In genomic region chr6:21371676-21372161, GRCh38 we compare ENCODE assay signal across 11 cellular contexts.
DNase-seq lines count a peak whose midpoint lies in the region; ATAC-seq and TF ChIP-seq lines count a peak whose summit lies in the region.
"Had no signal": no experiment of that assay in that cellular context is flagged by ENCODE, and none has a peak within 500 bp of the region (broad histone marks: within the 10 kb centered on the region; RNA-seq: fewer than 3 reads in every experiment).

No MANE protein-coding gene starts in this region.

- H4K20me1 ChIP-seq in HCT116 (ENCODE audit: insufficient read depth) (no peaks in the 10 kb centered on the region), hepatocyte (ENCODE audit: insufficient read depth, poor library complexity, severe bottlenecking) (no peaks in the 10 kb centered on the region), smooth muscle cell (ENCODE audit: low read depth) (no peaks in the 10 kb centered on the region)

- H3K9me2 ChIP-seq in HCT116 (ENCODE audit: insufficient read depth) = no peaks in the 10 kb centered on the region
- no peaks in the 10 kb centered on the region for H3K9me2 ChIP-seq in hepatocyte (replicated peaks; ENCODE audit: insufficient read depth)

- CTCF ChIA-PET in HCT116 (lab: Charles Lee) = interaction anchor here (0.6 kb wide), 1 partner anchor 217 kb away, joined by 4 read pairs; no protein-coding TSS in a partner anchor
- CTCF ChIA-PET in HEK293T (lab: Yijun Ruan, JAX) = no interaction called here

- H3K79me2 ChIP-seq in HCT116 (ENCODE audit: insufficient read depth, low read length) = no peaks in the 10 kb centered on the region
- H3K79me2 ChIP-seq in hepatocyte = no peaks in the 10 kb centered on the region
- H3K79me2 ChIP-seq in smooth muscle cell (ENCODE audit: low read depth) = no peaks in the 10 kb centered on the region

- H3K27me3 ChIP-seq in HCT116 (ENCODE audit: insufficient read depth, low read length) (no peaks in the 10 kb centered on the region), hepatocyte (no peaks in the 10 kb centered on the region), smooth muscle cell (ENCODE audit: low read depth) (peaks cover 9% of the 10 kb centered on the region), dorsolateral prefrontal cortex (no peaks in the 10 kb centered on the region)

- peaks cover 11 to 19% of the 10 kb centered on the region in 2 experiments for H3K4me1 ChIP-seq in HCT116 (ENCODE audit: control insufficient read depth in 1 of 2, insufficient read depth in 2 of 2, low read length in 2 of 2)
- peaks cover 10% of the 10 kb centered on the region for H3K4me1 ChIP-seq in hepatocyte (ENCODE audit: insufficient read depth)
- peaks cover 14% of the 10 kb centered on the region for H3K4me1 ChIP-seq in smooth muscle cell (ENCODE audit: low read depth)

- no TSS peak for BruUV-seq in HCT116 (replicated peaks; lab: Mats Ljungman, UMichigan)

- peak overlapping the region; percentile 12; the same call in 1 of the 2 replicates for H3K27ac ChIP-seq in HCT116 (ENCODE audit: low read depth, low read length)
- H3K27ac ChIP-seq in hepatocyte = peak overlapping the region; percentile 50
- H3K27ac ChIP-seq in smooth muscle cell (ENCODE audit: low read depth) = no peak overlapping the region
- no peak overlapping the region for H3K27ac ChIP-seq in dorsolateral prefrontal cortex

- peak overlapping the region; percentile 75 for H2AFZ ChIP-seq in HCT116 (ENCODE audit: low read depth, low read length, poor library complexity, severe bottlenecking)
- no peak overlapping the region for H2AFZ ChIP-seq in hepatocyte
- peak overlapping the region; percentile 31 for H2AFZ ChIP-seq in smooth muscle cell (ENCODE audit: low read depth)

- ATAC-seq in HCT116 (peak; percentile 44), HG03108 (IDR thresholded peaks at IDR 0.05; ENCODE audit: unreplicated experiment) (no peak)
- ATAC-seq: activated CD8-positive, alpha-beta T cell treated with anti-CD3 and anti-CD28 coated beads, Interleukin-2, amount 10 ng/mL, durations not matched to agents 7 days and 5 days had no signal

- RAD21 ChIA-PET in HCT116 (lab: Charles Lee; ENCODE audit: low non-redundant PET in 1 of 2, low total read pairs in 2 of 2, uncharacterized antibody in 2 of 2, unreplicated experiment in 2 of 2) = no interaction called here

- H3K9ac ChIP-seq in HCT116 (ENCODE audit: low read length) (no peak overlapping the region), smooth muscle cell (ENCODE audit: low read depth) (no peak overlapping the region)

- H3K4me2 ChIP-seq in HCT116 (ENCODE audit: low read length) = peak overlapping the region; percentile 33
- no peak overlapping the region for H3K4me2 ChIP-seq in hepatocyte
- H3K4me2 ChIP-seq in smooth muscle cell = peak overlapping the region; percentile 38

- no peak for DNase-seq in HCT116 (ENCODE audit: low read depth, low spot score)
- DNase-seq in brain pericyte (ENCODE audit: low read depth, low spot score) = peak; percentile 13
- DNase-seq in hepatocyte (ENCODE audit: low spot score) = peak; percentile 55
- no peak for DNase-seq in smooth muscle cell (lab: John Stamatoyannopoulos, UW; ENCODE audit: unreplicated experiment)
- DNase-seq in dorsolateral prefrontal cortex = no peak
- no peak for DNase-seq in NCI-H2171 (lab: John Stamatoyannopoulos, UW)
- no peak for DNase-seq in HEK293T (ENCODE audit: extremely low spot score)
- DNase-seq: activated CD8-positive, alpha-beta T cell treated with anti-CD3 and anti-CD28 coated beads, Interleukin-2, amount 10 ng/mL, durations not matched to agents 7 days and 5 days; activated naive CD8-positive, alpha-beta T cell treated with anti-CD3 and anti-CD28 coated beads, Interleukin-2, amount 10 ng/mL, durations not matched to agents 7 days and 5 days; NCI-H524 had no signal

- H3K4me3 ChIP-seq in HCT116 (replicated peaks in 1 of 2; ENCODE audit: low read depth in 1 of 2, low read length in 2 of 2) (no peak overlapping the region), hepatocyte (no peak overlapping the region), smooth muscle cell (no peak overlapping the region), dorsolateral prefrontal cortex (no peak overlapping the region)

- TF ChIP-seq CTCF in HCT116 (IDR thresholded peaks at IDR 0.05 in 2 of 3, conservative IDR thresholded peaks at IDR 0.05 in 1 of 3; ENCODE audit: borderline replicate concordance in 1 of 3, insufficient read depth in 1 of 3, low read depth in 2 of 3, low read length in 2 of 3) (no peak), hepatocyte (IDR thresholded peaks at IDR 0.05; ENCODE audit: poor library complexity) (no peak), smooth muscle cell (IDR thresholded peaks at IDR 0.05; ENCODE audit: borderline replicate concordance, insufficient read depth, poor library complexity, severe bottlenecking) (no peak), dorsolateral prefrontal cortex (IDR thresholded peaks at IDR 0.05 in 54 of 56, conservative IDR thresholded peaks at IDR 0.05 in 2 of 56; ENCODE audit: low read depth in 1 of 56, partially characterized antibody in 56 of 56) (no peak)

- POLR2A ChIA-PET in HCT116 (lab: Charles Lee) = no interaction called here
- POLR2A ChIA-PET in HEK293T (lab: Yijun Ruan, JAX) = interaction anchor here (1.2 kb wide), 1 partner anchor 215 kb away, joined by 4 read pairs; no protein-coding TSS in a partner anchor

- TF ChIP-seq RAD21 in HCT116 (IDR thresholded peaks at IDR 0.05; ENCODE audit: low read depth) = no peak

- intact Hi-C loops in HCT116 (cut with micrococcal nuclease) (no loop called here), dorsolateral prefrontal cortex (cut with DNase I) (no loop called here)

- H3F3A ChIP-seq in smooth muscle cell (ENCODE audit: low read depth) = peaks cover 7% of the 10 kb centered on the region

- 30% methylated on average over 6 of the region's 6 CpGs for WGBS in hepatocyte (ENCODE audit: low lambda C conversion rate, missing lambda C conversion rate)
- WGBS in smooth muscle cell (ENCODE audit: low lambda C conversion rate) = 18% methylated on average over 6 of the region's 6 CpGs

- no peak for TF ChIP-seq POLR2A in HCT116 (IDR thresholded peaks at IDR 0.05; ENCODE audit: borderline replicate concordance, extremely low read depth, insufficient read depth, insufficient read length)

- H3K36me3 ChIP-seq in HCT116 (ENCODE audit: control insufficient read depth in 1 of 2, insufficient read depth in 2 of 2, low read length in 2 of 2) (no peaks in the 10 kb centered on the region), hepatocyte (replicated peaks; ENCODE audit: insufficient read depth, low read depth) (no peaks in the 10 kb centered on the region), smooth muscle cell (ENCODE audit: low read depth) (no peaks in the 10 kb centered on the region)

- no peaks in the 10 kb centered on the region for H3K9me3 ChIP-seq in HCT116 (ENCODE audit: control insufficient read depth in 1 of 2, insufficient read depth in 1 of 2, low read depth in 1 of 2, low read length in 2 of 2)
- no peaks in the 10 kb centered on the region for H3K9me3 ChIP-seq in hepatocyte (ENCODE audit: low read depth)
- H3K9me3 ChIP-seq in smooth muscle cell (replicated peaks; ENCODE audit: low read depth) = no peaks in the 10 kb centered on the region

TF ChIP-seq in HCT116, 20 proteins besides CTCF, POLR2A, EP300 and RAD21 (continues in another document):
- TF ChIP-seq ZFX (IDR thresholded peaks at IDR 0.05) (no peak), EZH2phosphoT487 (IDR thresholded peaks at IDR 0.05; ENCODE audit: borderline replicate concordance) (no peak), YY1 (IDR thresholded peaks at IDR 0.05; ENCODE audit: extremely low read depth, insufficient replicate concordance, low read depth, low read length) (no peak), ZBTB33 (IDR thresholded peaks at IDR 0.05; ENCODE audit: extremely low read depth, insufficient replicate concordance, low read length) (no peak)

TF ChIP-seq in HEK293T, 16 proteins besides CTCF, POLR2A, EP300 and RAD21:
- TF ChIP-seq FOXM1 (IDR thresholded peaks at IDR 0.05; ENCODE audit: borderline replicate concordance) (no peak), FOXA1 (IDR thresholded peaks at IDR 0.05) (no peak), FOXK2 (IDR thresholded peaks at IDR 0.05) (no peak), L3MBTL2 (conservative IDR thresholded peaks at IDR 0.05) (no peak), TARDBP (IDR thresholded peaks at IDR 0.05) (no peak), SUZ12 (IDR thresholded peaks at IDR 0.05) (no peak), PKNOX1 (IDR thresholded peaks at IDR 0.05) (no peak), BHLHE40 (IDR thresholded peaks at IDR 0.05; ENCODE audit: borderline replicate concordance) (no peak), CTBP1 (IDR thresholded peaks at IDR 0.05; ENCODE audit: borderline replicate concordance) (no peak), HDGF (IDR thresholded peaks at IDR 0.05; ENCODE audit: borderline replicate concordance) (no peak), ZNF384 (IDR thresholded peaks at IDR 0.05) (no peak)

Comparison
In these comparisons a context has a peak if more than half of its experiments do, and no peak if none do; other contexts are left out.
1. DNase-seq: peak in brain pericyte (single experiment) and hepatocyte (single experiment); none in HCT116 (single experiment), smooth muscle cell (single experiment), dorsolateral prefrontal cortex (0 of 10), NCI-H2171 (single experiment) and HEK293T (single experiment).
2. H3K27ac ChIP-seq: peak in HCT116 (single experiment) and hepatocyte (single experiment); none in smooth muscle cell (single experiment) and dorsolateral prefrontal cortex (0 of 59).